ENCODE assay signal across 12 cellular contexts in the genomic region with DNA sequence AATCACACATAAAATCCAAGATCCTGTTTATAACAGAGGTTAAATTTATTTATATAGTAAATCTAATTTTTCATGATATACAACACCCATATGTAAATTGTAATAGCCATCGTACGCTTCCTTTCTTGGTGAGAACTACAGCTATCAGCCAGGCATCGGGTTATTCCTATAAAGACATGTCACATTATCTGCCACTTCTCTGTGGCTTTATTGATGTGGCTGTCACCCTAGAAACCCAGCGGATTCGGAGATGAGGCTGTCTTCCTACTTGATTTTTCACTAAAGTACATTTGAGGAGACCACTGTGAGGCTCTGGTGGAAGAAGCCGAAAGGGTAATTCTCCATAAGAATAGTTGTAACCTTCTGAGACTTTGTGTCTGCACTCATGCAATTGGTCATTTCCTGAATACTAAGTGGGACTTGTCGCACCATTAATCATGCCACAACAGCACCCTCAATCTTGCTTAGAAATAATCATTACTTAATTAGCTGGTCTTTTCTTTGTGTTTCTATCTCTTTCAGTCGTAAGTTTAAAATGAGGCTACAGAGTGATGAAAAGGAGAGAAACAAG.
A peak's percentile ranks its signal among the peaks of the same experiment; 100 is the strongest.
DNase-seq lines count a peak whose midpoint lies in the region; ATAC-seq and TF ChIP-seq lines count a peak whose summit lies in the region.
"Had no signal": no experiment of that assay in that cellular context is flagged by ENCODE, and none has a peak within 500 bp of the region (broad histone marks: within the 10 kb centered on the region; RNA-seq: fewer than 3 reads in every experiment).

No MANE protein-coding gene starts in this region.

- in situ Hi-C loops in brain microvascular endothelial cell (cut with HindIII; ENCODE audit: low pct_ligation_motif_present, low sequenced_read_pairs), result no loop called here

- no peak overlapping the region for H3K4me3 ChIP-seq in brain microvascular endothelial cell (ENCODE audit: low read depth, low read length)
- H3K4me3 ChIP-seq: body of pancreas had no signal

- ATAC-seq in GM19328 (IDR thresholded peaks at IDR 0.05; ENCODE audit: unreplicated experiment), result peak; percentile 46
- peak; percentile 40 for ATAC-seq in HG02623 (IDR thresholded peaks at IDR 0.05; ENCODE audit: unreplicated experiment)
- ATAC-seq: body of pancreas; naive thymus-derived CD8-positive, alpha-beta T cell had no signal

- H3K27me3 Mint-ChIP-seq in IgD-negative memory B cell, result peaks cover 3% of the 10 kb centered on the region

- H3K36me3 Mint-ChIP-seq in IgD-negative memory B cell, result no peaks in the 10 kb centered on the region
- H3K36me3 Mint-ChIP-seq: CD4-positive, alpha-beta memory T cell; naive thymus-derived CD8-positive, alpha-beta T cell had no signal

- peak overlapping the region; percentile 71 to 91 (median 82) for H3K4me3 Mint-ChIP-seq in IgD-negative memory B cell
- H3K4me3 Mint-ChIP-seq: CD4-positive, alpha-beta memory T cell; naive thymus-derived CD8-positive, alpha-beta T cell; T-helper 1 cell treated with Interleukin-12 subunit alpha and Interleukin-12 subunit beta and Interleukin-4 antibody, amounts not matched to agents 30 μg/mL and 1 μg/mL, for 36 hours had no signal

- H3K27ac ChIP-seq in brain microvascular endothelial cell, result no peak overlapping the region
- H3K27ac ChIP-seq: body of pancreas had no signal

- no peaks in the 10 kb centered on the region for H3K27me3 ChIP-seq in brain microvascular endothelial cell (replicated peaks)
- H3K27me3 ChIP-seq: body of pancreas had no signal

- peaks cover 42 to 44% (median 43%) of the 10 kb centered on the region in 3 donors for H3K4me1 Mint-ChIP-seq in IgD-negative memory B cell

- DNase-seq in renal cortical epithelial cell (ENCODE audit: low read depth), result peak; percentile 51
- DNase-seq in SW 1271 (lab: John Stamatoyannopoulos, UW), result no peak
- no peak for DNase-seq in brain microvascular endothelial cell
- DNase-seq in NCI-H1694 (lab: John Stamatoyannopoulos, UW), result no peak
- DNase-seq: body of pancreas; CD4-positive, alpha-beta memory T cell; GDM1; naive thymus-derived CD8-positive, alpha-beta T cell had no signal

- TF ChIP-seq CTCF in brain microvascular endothelial cell (IDR thresholded peaks at IDR 0.05; ENCODE audit: low read depth, low read length, missing control alignments), result no peak

- no peaks in the 10 kb centered on the region for H3K36me3 ChIP-seq in brain microvascular endothelial cell (replicated peaks)

- peak overlapping the region; percentile 93 for H3K27ac Mint-ChIP-seq in IgD-negative memory B cell
- H3K27ac Mint-ChIP-seq: CD4-positive, alpha-beta memory T cell; naive thymus-derived CD8-positive, alpha-beta T cell; T-helper 1 cell treated with Interleukin-12 subunit alpha and Interleukin-12 subunit beta and Interleukin-4 antibody, amounts not matched to agents 30 μg/mL and 1 μg/mL, for 36 hours had no signal

- no peaks in the 10 kb centered on the region for H3K9me3 Mint-ChIP-seq in IgD-negative memory B cell
- H3K9me3 Mint-ChIP-seq: T-helper 1 cell treated with Interleukin-12 subunit alpha and Interleukin-12 subunit beta and Interleukin-4 antibody, amounts not matched to agents 30 μg/mL and 1 μg/mL, for 36 hours had no signal
